7 cellular contexts compared by ENCODE assay signal in genomic region chr1:84078108-84078823, GRCh38.
DNase-seq lines count a peak whose midpoint lies in the region; ATAC-seq and TF ChIP-seq lines count a peak whose summit lies in the region.

No MANE protein-coding gene starts in this region.

- peak overlapping the region; percentile 66 for H3K9ac ChIP-seq in muscle layer of colon (ENCODE audit: low read length)

- H3K27ac ChIP-seq in muscle layer of colon (ENCODE audit: low read depth, low read length) (peak overlapping the region; percentile 93), aorta (ENCODE audit: low read depth in 1 of 2, low read length in 2 of 2) (peak overlapping the region; percentile 92 to 95)

- H3K4me3 ChIP-seq in muscle layer of colon (ENCODE audit: low read depth in 1 of 2, low read length in 2 of 2) (peak overlapping the region; percentile 76 to 78), aorta (ENCODE audit: low read length in 2 of 2) (peak overlapping the region; percentile 91 to 98)

- 0 to 1% methylated on average over 49 to 60 of the region's 60 CpGs for WGBS in aorta, 2 donors

- CTCF ChIA-PET in T-cell (lab: Charles Lee), result interaction anchor here (0.6 to 1.5 kb wide), 3 partner anchors 11 to 1630 kb away, joined by 4 to 5 read pairs (median 5); partner anchors contain the start of genes PRKACB (in 1 of the 2) and ZNHIT6 (in 1 of the 2)

- ATAC-seq in GM19467 (IDR thresholded peaks at IDR 0.05; ENCODE audit: unreplicated experiment) (peak; percentile 35), HG03520 (IDR thresholded peaks at IDR 0.05; ENCODE audit: unreplicated experiment) (peak; percentile 30), T-cell (replicated peaks in 1 of 4) (peak in 3 of 4 experiments; percentile 40 to 53 (median 52)), aorta (ENCODE audit: low FRiP score) (peak; percentile 83)

- H3K9me3 Mint-ChIP-seq in T-cell, result no peaks in the 10 kb centered on the region

- in situ Hi-C loops in G401 (cut with HindIII; ENCODE audit: low sequenced_read_pairs), result no loop called here

- H3K27me3 ChIP-seq in muscle layer of colon (ENCODE audit: control insufficient read depth in 1 of 2, insufficient read depth in 2 of 2, low read length in 2 of 2) (no peaks in the 10 kb centered on the region), aorta (ENCODE audit: control insufficient read depth in 1 of 2, insufficient read depth in 2 of 2, low read length in 1 of 2) (no peaks in the 10 kb centered on the region)

- no peaks in the 10 kb centered on the region for H3K36me3 Mint-ChIP-seq in T-cell

- H3K27me3 Mint-ChIP-seq in T-cell, result peaks cover 0 to 4% of the 10 kb centered on the region in 2 donors

- peak overlapping the region in 1 of 2 donors; percentile 22 for H3K27ac Mint-ChIP-seq in T-cell

- H3K4me1 Mint-ChIP-seq in T-cell, result peaks cover 6 to 14% (median 14%) of the 10 kb centered on the region in 3 donors

- intact Hi-C loops in aorta (cut with DNase I), result loop anchor here (5.0 kb wide), 2 partner anchors 76 to 146 kb away; no protein-coding TSS in a partner anchor

- POLR2A ChIA-PET in T-cell (lab: Charles Lee), result no interaction called here

- H3K36me3 ChIP-seq in muscle layer of colon (ENCODE audit: insufficient read depth, low read length) (no peaks in the 10 kb centered on the region), aorta (ENCODE audit: control insufficient read depth in 1 of 2, insufficient read depth in 2 of 2, low read length in 1 of 2) (no peaks in the 10 kb centered on the region)

- TF ChIP-seq POLR2A in erythroblast (IDR thresholded peaks at IDR 0.05; ENCODE audit: low read length), result no peak

- H3K4me3 Mint-ChIP-seq in T-cell, result peak overlapping the region; percentile 79 to 88 (median 83)

- DNase-seq in G401 (ENCODE audit: low spot score) (peak; percentile 64), T-cell (peak in 6 of 34 experiments; percentile 2 to 25 (median 5)), erythroblast (lab: John Stamatoyannopoulos, UW) (peak; percentile 37 to 77), aorta (peak; percentile 78 to 82)

- H3K9me3 ChIP-seq in muscle layer of colon (ENCODE audit: low read length) (no peaks in the 10 kb centered on the region), aorta (ENCODE audit: control insufficient read depth, low read length) (no peaks in the 10 kb centered on the region)

- H3K4me1 ChIP-seq in muscle layer of colon (ENCODE audit: insufficient read depth, low read length) (peaks cover 15% of the 10 kb centered on the region), aorta (ENCODE audit: control insufficient read depth in 1 of 2, insufficient read depth in 2 of 2, low read length in 2 of 2) (peaks cover 0 to 2% of the 10 kb centered on the region in 2 donors)

Comparison
In these comparisons a context has a peak if more than half of its experiments do, and no peak if none do; other contexts are left out.
1. ATAC-seq: peak in every context shown above with its lines; median percentile 83 in aorta; 52 in T-cell; 35 in GM19467; 30 in HG03520.